In genomic region chr11:118610773-118611432, GRCh38 we compare ENCODE assay signal across 9 cellular contexts. TPM values are rescaled to one million over a fixed set of nuclear protein-coding genes. Genes with fewer than 3 reads are reported as not detected.
A peak's percentile ranks its signal among the peaks of the same experiment; 100 is the strongest.
DNase-seq lines count a peak whose midpoint lies in the region; ATAC-seq and TF ChIP-seq lines count a peak whose summit lies in the region.
"Had no signal": no experiment of that assay in that cellular context is flagged by ENCODE, and none has a peak within 500 bp of the region (broad histone marks: within the 10 kb centered on the region; RNA-seq: fewer than 3 reads in every experiment).

No MANE protein-coding gene starts in this region.

- intact Hi-C loops in body of pancreas (cut with DNase I), result no loop called here
- intact Hi-C loops in spleen (cut with DNase I; ENCODE audit: low total_unique reads), result no loop called here

- POLR2A ChIA-PET in GM10248 (lab: Yijun Ruan, JAX), result no interaction called here

- peaks cover 67% of the 10 kb centered on the region for H3K4me1 ChIP-seq in body of pancreas
- peaks cover 7 to 81% (median 59%) of the 10 kb centered on the region in 6 donors for H3K4me1 ChIP-seq in spleen
- H3K4me1 ChIP-seq in SJCRH30, result peaks cover 6% of the 10 kb centered on the region; the same call in 1 of the 2 replicates

- peak; percentile 47 for ATAC-seq in HG03521 (IDR thresholded peaks at IDR 0.05; ENCODE audit: unreplicated experiment)
- ATAC-seq in body of pancreas, result peak; percentile 60

- no peaks in the 10 kb centered on the region for H3K27me3 ChIP-seq in body of pancreas
- peaks cover 0 to 71% (median 21%) of the 10 kb centered on the region in 7 donors for H3K27me3 ChIP-seq in spleen (replicated peaks in 1 of 7)
- no peaks in the 10 kb centered on the region for H3K27me3 ChIP-seq in SJCRH30

- TF ChIP-seq CTCF in GM10248 (IDR thresholded peaks at IDR 0.05; ENCODE audit: control extremely low read depth, extremely low read depth, low read depth, missing control alignments) (peak; percentile 94), VCaP (conservative IDR thresholded peaks at IDR 0.05) (peak; percentile 28), body of pancreas (IDR thresholded peaks at IDR 0.05) (peak; percentile 81 to 88 (median 85)), spleen (IDR thresholded peaks at IDR 0.05 in 8 of 11, conservative IDR thresholded peaks at IDR 0.05 in 3 of 11) (peak; percentile 37 to 95 (median 93))

- WGBS in body of pancreas, 2 donors, result 3 to 4% methylated on average over 10 to 46 of the region's 54 CpGs
- 3 to 7% (median 3%) methylated on average over 27 to 54 of the region's 54 CpGs for WGBS in spleen, 5 donors

- TF ChIP-seq POLR2A in body of pancreas (IDR thresholded peaks at IDR 0.05) (no peak), spleen (IDR thresholded peaks at IDR 0.05) (no peak)

- H3K36me3 ChIP-seq in body of pancreas (replicated peaks in 1 of 2; ENCODE audit: insufficient read depth in 1 of 2, low read depth in 2 of 2), result no peaks in the 10 kb centered on the region
- H3K36me3 ChIP-seq in spleen, result peaks cover 0 to 26% (median 3%) of the 10 kb centered on the region in 6 donors
- no peaks in the 10 kb centered on the region for H3K36me3 ChIP-seq in SJCRH30

- peak overlapping the region in 1 of 2 donors; percentile 4 for H3K4me3 ChIP-seq in body of pancreas
- H3K4me3 ChIP-seq in spleen, result peak overlapping the region; percentile 36 to 83 (median 56)
- H3K4me3 ChIP-seq in SJCRH30, result no peak overlapping the region

- CTCF ChIA-PET in GM10248 (lab: Yijun Ruan, JAX), result interaction anchor here (0.9 to 2.8 kb wide), 9 partner anchors 9 to 79 kb away, joined by 3 to 10 read pairs (median 6); no protein-coding TSS in a partner anchor

- DNase-seq in GM10248 (ENCODE audit: extremely low spot score), result peak; percentile 85
- DNase-seq in body of pancreas, result peak; percentile 87 to 92 (median 88)
- DNase-seq in iPS-NIHi11 (ENCODE audit: low spot score), result peak; percentile 82
- peak; percentile 95 for DNase-seq in spleen
- no peak for DNase-seq in SJCRH30
- no peak for DNase-seq in hepatic stellate cell (ENCODE audit: low spot score)

- no peaks in the 10 kb centered on the region for H3K9me3 ChIP-seq in body of pancreas
- no peaks in the 10 kb centered on the region for H3K9me3 ChIP-seq in spleen
- H3K9me3 ChIP-seq in SJCRH30 (replicated peaks), result no peaks in the 10 kb centered on the region

- H3K27ac ChIP-seq in VCaP, result no peak overlapping the region
- H3K27ac ChIP-seq in body of pancreas, result peak overlapping the region in 3 of 4 donors; percentile 57 to 87 (median 74)
- H3K27ac ChIP-seq in spleen, result peak overlapping the region in 7 of 8 donors; percentile 29 to 87 (median 85)
- no peak overlapping the region for H3K27ac ChIP-seq in SJCRH30
- H3K27ac ChIP-seq: epithelial cell of prostate had no signal

RNA-seq across cellular contexts. Expression of gene PHLDB1, which starts 3.5 kb away (rescaled TPM):
- total RNA-seq in body of pancreas, result 100 to 1,000 TPM in 1 of 2 donors, 10 to 100 TPM in 1; 71.9 to 166 TPM
- total RNA-seq in spleen, result 100 to 1,000 TPM in 3 of 7 donors, 10 to 100 TPM in 4; 34.7 to 162 (median 84.2) TPM
- 10 to 100 TPM; 13.0 to 70.9 (median 53.3) TPM for polyA plus RNA-seq in spleen
- total RNA-seq in SJCRH30 (2014; rRNA removed; shearing (Covaris generic)), result 19.1 and 21.6 TPM in 2 replicates

RNA-seq across cellular contexts. Expression of gene ARCN1, which starts 38.7 kb away (rescaled TPM):
- total RNA-seq in body of pancreas, result 10 to 100 TPM; 49.8 to 64.3 TPM
- total RNA-seq in spleen, result 100 to 1,000 TPM in 2 of 7 donors, 10 to 100 TPM in 5; 75.1 to 106 (median 98.8) TPM
- 10 to 100 TPM; 33.8 to 49.9 (median 41.3) TPM for polyA plus RNA-seq in spleen
- total RNA-seq in SJCRH30 (2014; rRNA removed; shearing (Covaris generic)), result 135 and 143 TPM in 2 replicates

RNA-seq across cellular contexts. Expression of gene IFT46, which starts 45.2 kb away (rescaled TPM):
- total RNA-seq in body of pancreas, result 10 to 100 TPM; 17.1 to 24.6 TPM
- 10 to 100 TPM in 6 of 7 donors, 1 to 10 TPM in 1; 10.0 to 21.9 (median 16.9) TPM for total RNA-seq in spleen
- polyA plus RNA-seq in spleen, result 10 to 100 TPM; 12.4 to 17.2 (median 13.9) TPM
- total RNA-seq in SJCRH30 (2014; rRNA removed; shearing (Covaris generic)), result 16.0 and 17.2 TPM in 2 replicates

Comparison
In these comparisons a context has a peak if more than half of its experiments do, and no peak if none do; other contexts are left out.
1. DNase-seq: peak in GM10248 (single experiment), body of pancreas (4 of 4), iPS-NIHi11 (single experiment) and spleen (single experiment); none in SJCRH30 (0 of 2) and hepatic stellate cell (single experiment).
2. CTCF ChIP-seq: peak in every context shown above with its lines; median percentile 94 in GM10248; 93 in spleen; 85 in body of pancreas; 28 in VCaP.
3. H3K27ac ChIP-seq: peak in body of pancreas (3 of 4) and spleen (7 of 8); none in VCaP (single experiment) and SJCRH30 (single experiment).